ENCODE assay signal across 1 cellular context in the genomic region with DNA sequence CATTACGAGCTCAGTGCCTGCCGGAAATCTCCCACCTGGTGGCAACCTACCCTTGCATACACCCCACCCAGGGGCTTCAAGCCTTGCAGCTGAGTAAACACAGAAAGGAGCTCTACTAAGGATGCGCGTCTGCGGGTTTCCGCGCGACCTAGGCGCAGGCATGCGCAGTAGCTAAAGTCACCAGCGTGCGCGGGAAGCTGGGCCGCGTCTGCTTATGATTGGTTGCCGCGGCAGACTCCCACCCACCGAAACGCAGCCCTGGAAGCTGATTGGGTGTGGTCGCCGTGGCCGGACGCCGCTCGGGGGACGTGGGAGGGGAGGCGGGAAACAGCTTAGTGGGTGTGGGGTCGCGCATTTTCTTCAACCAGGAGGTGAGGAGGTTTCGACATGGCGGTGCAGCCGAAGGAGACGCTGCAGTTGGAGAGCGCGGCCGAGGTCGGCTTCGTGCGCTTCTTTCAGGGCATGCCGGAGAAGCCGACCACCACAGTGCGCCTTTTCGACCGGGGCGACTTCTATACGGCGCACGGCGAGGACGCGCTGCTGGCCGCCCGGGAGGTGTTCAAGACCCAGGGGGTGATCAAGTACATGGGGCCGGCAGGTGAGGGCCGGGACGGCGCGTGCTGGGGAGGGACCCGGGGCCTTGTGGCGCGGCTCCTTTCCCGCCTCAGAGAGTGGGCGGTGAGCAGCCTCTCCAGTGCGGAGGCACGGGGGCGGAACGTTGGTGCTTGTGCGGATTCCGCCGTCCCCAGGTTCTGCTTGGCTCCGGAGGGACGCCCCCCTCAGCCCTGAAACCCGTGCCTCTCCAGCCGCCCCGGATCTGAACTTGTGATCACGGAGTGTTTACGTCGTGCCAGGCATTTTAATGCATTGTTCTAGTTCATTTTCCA.
TF ChIP-seq lines count a peak whose summit lies in the region.

Gene MSH2, plus strand, starts transcription at position 352 of the 887 bp plus-strand sequence. Its CDS starts 36 bp downstream, at position 388.

TF ChIP-seq in GM12878, 131 proteins besides CTCF, POLR2A, EP300 and RAD21 (continued from another document):
- TF ChIP-seq ATF3 (IDR thresholded peaks at IDR 0.05; ENCODE audit: borderline replicate concordance, extremely low read depth, low read depth, low read length), result no peak
- no peak for TF ChIP-seq HCFC1 (IDR thresholded peaks at IDR 0.05; ENCODE audit: low read length)
- TF ChIP-seq, protein P1, sequence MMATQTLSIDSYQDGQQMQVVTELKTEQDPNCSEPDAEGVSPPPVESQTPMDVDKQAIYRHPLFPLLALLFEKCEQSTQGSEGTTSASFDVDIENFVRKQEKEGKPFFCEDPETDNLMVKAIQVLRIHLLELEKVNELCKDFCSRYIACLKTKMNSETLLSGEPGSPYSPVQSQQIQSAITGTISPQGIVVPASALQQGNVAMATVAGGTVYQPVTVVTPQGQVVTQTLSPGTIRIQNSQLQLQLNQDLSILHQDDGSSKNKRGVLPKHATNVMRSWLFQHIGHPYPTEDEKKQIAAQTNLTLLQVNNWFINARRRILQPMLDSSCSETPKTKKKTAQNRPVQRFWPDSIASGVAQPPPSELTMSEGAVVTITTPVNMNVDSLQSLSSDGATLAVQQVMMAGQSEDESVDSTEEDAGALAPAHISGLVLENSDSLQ (IDR thresholded peaks at IDR 0.05), result peak; percentile 94
- TF ChIP-seq EED (IDR thresholded peaks at IDR 0.05; ENCODE audit: low read depth), result no peak; the same call in 1 of the 2 replicates
- no peak for TF ChIP-seq TARDBP (IDR thresholded peaks at IDR 0.05; ENCODE audit: borderline replicate concordance)
- no peak for TF ChIP-seq USF1 (IDR thresholded peaks at IDR 0.05; ENCODE audit: borderline replicate concordance, extremely low read length, insufficient read depth, low read depth, low read length)
- TF ChIP-seq BCL3 (IDR thresholded peaks at IDR 0.05; ENCODE audit: borderline replicate concordance, insufficient read depth, low read depth, low read length, poor library complexity, severe bottlenecking), result no peak
- no peak for TF ChIP-seq BACH1 (IDR thresholded peaks at IDR 0.05; ENCODE audit: borderline replicate concordance)
- TF ChIP-seq ZBED1 (IDR thresholded peaks at IDR 0.05; ENCODE audit: borderline replicate concordance), result no peak
- peak; percentile 32; the same call in 1 of the 2 replicates for TF ChIP-seq SMAD5 (IDR thresholded peaks at IDR 0.05; ENCODE audit: low read depth)
- no peak for TF ChIP-seq BRCA1 (IDR thresholded peaks at IDR 0.05; ENCODE audit: low read depth, low read length)
